21 cellular contexts compared by ENCODE assay signal in the genomic region with DNA sequence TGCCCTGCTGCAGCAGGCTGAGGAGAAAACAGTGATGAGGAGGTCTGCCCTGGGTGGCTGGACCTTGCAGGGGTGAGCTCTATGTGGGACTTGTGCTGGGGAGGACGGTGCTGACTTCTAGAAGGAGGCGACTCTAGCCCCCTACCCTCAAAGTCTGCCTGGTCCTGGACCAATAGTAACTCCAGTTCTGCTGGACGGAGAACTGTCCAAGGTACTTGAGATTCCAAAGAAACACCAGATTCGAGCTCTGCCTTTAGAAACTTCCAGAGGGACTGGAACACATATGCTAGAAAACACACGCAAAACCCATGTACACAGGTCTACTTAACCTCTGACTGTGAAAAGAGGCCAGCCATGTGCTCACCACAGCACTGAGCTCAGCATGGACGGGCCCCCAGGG.
DNase-seq lines count a peak whose midpoint lies in the region; ATAC-seq and TF ChIP-seq lines count a peak whose summit lies in the region.
"Had no signal": no experiment of that assay in that cellular context is flagged by ENCODE, and none has a peak within 500 bp of the region (broad histone marks: within the 10 kb centered on the region; RNA-seq: fewer than 3 reads in every experiment).

No MANE protein-coding gene starts in this region.

- no peak overlapping the region for H3K9ac ChIP-seq in neural progenitor cell
- H3K9ac ChIP-seq: BLaER1 treated with 17β-estradiol and CSF1 and Interleukin-3, amounts not matched to agents 10 nM and 100 nM; GM23248 had no signal

- H3K27me3 ChIP-seq in dorsolateral prefrontal cortex (no peaks in the 10 kb centered on the region), neural progenitor cell (no peaks in the 10 kb centered on the region)
- H3K27me3 ChIP-seq: BLaER1 treated with 17β-estradiol and CSF1 and Interleukin-3, amounts not matched to agents 10 nM and 100 nM; Peyer's patch had no signal

- no peaks in the 10 kb centered on the region for H3K9me3 Mint-ChIP-seq in neural progenitor cell
- H3K9me3 Mint-ChIP-seq in activated T-helper 1 cell treated with anti-CD3 and anti-CD28 coated beads, Interleukin-12 subunit alpha, Interleukin-12 subunit beta, Interleukin-2, Interleukin-4 antibody, amounts not matched to agents 30 ng/mL and 10 ng/mL and 1 ng/mL, durations not matched to agents 14 hours and 24 hours and 36 hours, result no peaks in the 10 kb centered on the region
- no peaks in the 10 kb centered on the region for H3K9me3 Mint-ChIP-seq in activated naive CD4-positive, alpha-beta T cell treated with anti-CD3 and anti-CD28 coated beads for 36 hours
- H3K9me3 Mint-ChIP-seq: CD8-positive, alpha-beta T cell; IgD-negative memory B cell had no signal

- CTCF ChIA-PET in activated naive CD4-positive, alpha-beta T cell treated with anti-CD3 and anti-CD28 coated beads for 36 hours (lab: Charles Lee), result no interaction called here

- no peaks in the 10 kb centered on the region for H3F3A ChIP-seq in neural progenitor cell (ENCODE audit: low read depth)

- no peak for TF ChIP-seq RAD21 in Ishikawa (IDR thresholded peaks at IDR 0.05; ENCODE audit: low read depth)

- H3K4me2 ChIP-seq in neural progenitor cell, result no peak overlapping the region

- H4K20me1 ChIP-seq in neural progenitor cell (ENCODE audit: low read depth), result peaks cover 7% of the 10 kb centered on the region

- H3K27ac Mint-ChIP-seq in neural progenitor cell, result no peak overlapping the region
- no peak overlapping the region for H3K27ac Mint-ChIP-seq in activated T-helper 1 cell treated with anti-CD3 and anti-CD28 coated beads, Interleukin-12 subunit alpha, Interleukin-12 subunit beta, Interleukin-2, Interleukin-4 antibody, amounts not matched to agents 30 ng/mL and 10 ng/mL and 1 ng/mL, durations not matched to agents 14 hours and 24 hours and 36 hours
- no peak overlapping the region for H3K27ac Mint-ChIP-seq in activated naive CD4-positive, alpha-beta T cell treated with anti-CD3 and anti-CD28 coated beads for 36 hours
- H3K27ac Mint-ChIP-seq: CD8-positive, alpha-beta T cell; IgD-negative memory B cell had no signal

- no peak for TF ChIP-seq EP300 in Ishikawa (IDR thresholded peaks at IDR 0.05; ENCODE audit: borderline replicate concordance)

- no peaks in the 10 kb centered on the region for H3K9me3 ChIP-seq in neural progenitor cell (ENCODE audit: low read depth)
- H3K9me3 ChIP-seq: BLaER1 treated with 17β-estradiol and CSF1 and Interleukin-3, amounts not matched to agents 10 nM and 100 nM; Peyer's patch had no signal

- ATAC-seq in HG03469 (IDR thresholded peaks at IDR 0.05; ENCODE audit: unreplicated experiment), result no peak
- ATAC-seq: CD8-positive, alpha-beta T cell; GM12878 had no signal

- no peaks in the 10 kb centered on the region for H3K36me3 ChIP-seq in neural progenitor cell

- no peaks in the 10 kb centered on the region for H3K4me1 ChIP-seq in neural progenitor cell

- H3K4me3 ChIP-seq in dorsolateral prefrontal cortex (no peak overlapping the region), neural progenitor cell (no peak overlapping the region)
- H3K4me3 ChIP-seq: BLaER1 treated with 17β-estradiol and CSF1 and Interleukin-3, amounts not matched to agents 10 nM and 100 nM; GM12878; GM23248; Peyer's patch had no signal

- no peaks in the 10 kb centered on the region for H3K4me1 Mint-ChIP-seq in neural progenitor cell
- no peaks in the 10 kb centered on the region for H3K4me1 Mint-ChIP-seq in activated T-helper 1 cell treated with anti-CD3 and anti-CD28 coated beads, Interleukin-12 subunit alpha, Interleukin-12 subunit beta, Interleukin-2, Interleukin-4 antibody, amounts not matched to agents 30 ng/mL and 10 ng/mL and 1 ng/mL, durations not matched to agents 14 hours and 24 hours and 36 hours (ENCODE audit: low read depth)
- no peaks in the 10 kb centered on the region for H3K4me1 Mint-ChIP-seq in activated naive CD4-positive, alpha-beta T cell treated with anti-CD3 and anti-CD28 coated beads for 36 hours (ENCODE audit: low read depth)
- H3K4me1 Mint-ChIP-seq: IgD-negative memory B cell had no signal

- TF ChIP-seq CTCF in dorsolateral prefrontal cortex (IDR thresholded peaks at IDR 0.05 in 54 of 56, conservative IDR thresholded peaks at IDR 0.05 in 2 of 56; ENCODE audit: low read depth in 1 of 56, partially characterized antibody in 56 of 56) (no peak), neural progenitor cell (IDR thresholded peaks at IDR 0.05) (no peak)

- DNase-seq in ACHN (peak; percentile 20), dorsolateral prefrontal cortex (no peak), neural progenitor cell (ENCODE audit: low spot score) (peak; percentile 34), GM19240 (ENCODE audit: insufficient read length, low spot score) (no peak)
- DNase-seq in activated T-helper 1 cell treated with anti-CD3 and anti-CD28 coated beads, Interleukin-12 subunit alpha, Interleukin-12 subunit beta, Interleukin-2, Interleukin-4 antibody, amounts not matched to agents 30 ng/mL and 10 ng/mL and 1 ng/mL, durations not matched to agents 14 hours and 24 hours and 36 hours (ENCODE audit: low spot score), result no peak
- no peak for DNase-seq in activated naive CD4-positive, alpha-beta T cell treated with anti-CD3 and anti-CD28 coated beads for 36 hours
- DNase-seq: Calu3; CD8-positive, alpha-beta T cell; GM23248; HCEC 1CT; Kasumi-1; MM.1S; NCI-H1092 treated with DMSO at 0.1 percent for 48 hours; NCI-H446 treated with DMSO at 0.1 percent for 48 hours had no signal

- no peak overlapping the region for H2AFZ ChIP-seq in neural progenitor cell (replicated peaks)
- H2AFZ ChIP-seq: GM23248 had no signal

- H3K79me2 ChIP-seq in neural progenitor cell (ENCODE audit: low read depth), result no peaks in the 10 kb centered on the region

- H3K27ac ChIP-seq in dorsolateral prefrontal cortex (peak overlapping the region in 41 of 59 donors; percentile 0 to 85 (median 50)), neural progenitor cell (no peak overlapping the region)
- H3K27ac ChIP-seq: BLaER1 treated with 17β-estradiol and CSF1 and Interleukin-3, amounts not matched to agents 10 nM and 100 nM; GM23248; HL-60 had no signal

- peaks cover 2% of the 10 kb centered on the region for H3K27me3 Mint-ChIP-seq in neural progenitor cell (ENCODE audit: insufficient read depth, low read depth)
- no peaks in the 10 kb centered on the region for H3K27me3 Mint-ChIP-seq in activated T-helper 1 cell treated with anti-CD3 and anti-CD28 coated beads, Interleukin-12 subunit alpha, Interleukin-12 subunit beta, Interleukin-2, Interleukin-4 antibody, amounts not matched to agents 30 ng/mL and 10 ng/mL and 1 ng/mL, durations not matched to agents 14 hours and 24 hours and 36 hours (ENCODE audit: insufficient read depth)
- no peaks in the 10 kb centered on the region for H3K27me3 Mint-ChIP-seq in activated naive CD4-positive, alpha-beta T cell treated with anti-CD3 and anti-CD28 coated beads for 36 hours (ENCODE audit: low read depth)
- H3K27me3 Mint-ChIP-seq: IgD-negative memory B cell had no signal

- in situ Hi-C loops in ACHN (cut with HindIII; ENCODE audit: low pct_ligation_motif_present, low pct_unique_long_range_greater_than_20kb, low sequenced_read_pairs), result no loop called here

- H3K4me3 Mint-ChIP-seq in neural progenitor cell, result no peak overlapping the region
- H3K4me3 Mint-ChIP-seq in activated T-helper 1 cell treated with anti-CD3 and anti-CD28 coated beads, Interleukin-12 subunit alpha, Interleukin-12 subunit beta, Interleukin-2, Interleukin-4 antibody, amounts not matched to agents 30 ng/mL and 10 ng/mL and 1 ng/mL, durations not matched to agents 14 hours and 24 hours and 36 hours, result no peak overlapping the region
- H3K4me3 Mint-ChIP-seq in activated naive CD4-positive, alpha-beta T cell treated with anti-CD3 and anti-CD28 coated beads for 36 hours, result no peak overlapping the region
- H3K4me3 Mint-ChIP-seq: CD8-positive, alpha-beta T cell; IgD-negative memory B cell had no signal

- peaks cover 5% of the 10 kb centered on the region for H3K36me3 Mint-ChIP-seq in neural progenitor cell
- H3K36me3 Mint-ChIP-seq in activated T-helper 1 cell treated with anti-CD3 and anti-CD28 coated beads, Interleukin-12 subunit alpha, Interleukin-12 subunit beta, Interleukin-2, Interleukin-4 antibody, amounts not matched to agents 30 ng/mL and 10 ng/mL and 1 ng/mL, durations not matched to agents 14 hours and 24 hours and 36 hours (ENCODE audit: low read depth), result peaks cover 4% of the 10 kb centered on the region
- H3K36me3 Mint-ChIP-seq in activated naive CD4-positive, alpha-beta T cell treated with anti-CD3 and anti-CD28 coated beads for 36 hours (ENCODE audit: low read depth), result peaks cover 7% of the 10 kb centered on the region

- intact Hi-C loops in dorsolateral prefrontal cortex (cut with DNase I), result loop anchor here (5.0 to 10.0 kb wide), 2 partner anchors 71 to 134 kb away; no protein-coding TSS in a partner anchor
- intact Hi-C loops in activated T-helper 1 cell treated with anti-CD3 and anti-CD28 coated beads, Interleukin-12 subunit alpha, Interleukin-12 subunit beta, Interleukin-2, Interleukin-4 antibody, amounts not matched to agents 30 ng/mL and 10 ng/mL and 1 ng/mL, durations not matched to agents 14 hours and 24 hours and 36 hours (cut with micrococcal nuclease), result no loop called here
- intact Hi-C loops in activated naive CD4-positive, alpha-beta T cell treated with anti-CD3 and anti-CD28 coated beads for 36 hours (cut with micrococcal nuclease), result loop anchor here (10.0 kb wide), 1 partner anchor 74 kb away; no protein-coding TSS in a partner anchor

Comparison
In these comparisons a context has a peak if more than half of its experiments do, and no peak if none do; other contexts are left out.
1. DNase-seq: peak in ACHN (single experiment) and neural progenitor cell (single experiment); none in dorsolateral prefrontal cortex (0 of 10), activated T-helper 1 cell treated with anti-CD3 and anti-CD28 coated beads, Interleukin-12 subunit alpha, Interleukin-12 subunit beta, Interleukin-2, Interleukin-4 antibody, amounts not matched to agents 30 ng/mL and 10 ng/mL and 1 ng/mL, durations not matched to agents 14 hours and 24 hours and 36 hours (single experiment), activated naive CD4-positive, alpha-beta T cell treated with anti-CD3 and anti-CD28 coated beads for 36 hours (single experiment) and GM19240 (single experiment).